1 cellular context compared by ENCODE assay signal in the genomic region with DNA sequence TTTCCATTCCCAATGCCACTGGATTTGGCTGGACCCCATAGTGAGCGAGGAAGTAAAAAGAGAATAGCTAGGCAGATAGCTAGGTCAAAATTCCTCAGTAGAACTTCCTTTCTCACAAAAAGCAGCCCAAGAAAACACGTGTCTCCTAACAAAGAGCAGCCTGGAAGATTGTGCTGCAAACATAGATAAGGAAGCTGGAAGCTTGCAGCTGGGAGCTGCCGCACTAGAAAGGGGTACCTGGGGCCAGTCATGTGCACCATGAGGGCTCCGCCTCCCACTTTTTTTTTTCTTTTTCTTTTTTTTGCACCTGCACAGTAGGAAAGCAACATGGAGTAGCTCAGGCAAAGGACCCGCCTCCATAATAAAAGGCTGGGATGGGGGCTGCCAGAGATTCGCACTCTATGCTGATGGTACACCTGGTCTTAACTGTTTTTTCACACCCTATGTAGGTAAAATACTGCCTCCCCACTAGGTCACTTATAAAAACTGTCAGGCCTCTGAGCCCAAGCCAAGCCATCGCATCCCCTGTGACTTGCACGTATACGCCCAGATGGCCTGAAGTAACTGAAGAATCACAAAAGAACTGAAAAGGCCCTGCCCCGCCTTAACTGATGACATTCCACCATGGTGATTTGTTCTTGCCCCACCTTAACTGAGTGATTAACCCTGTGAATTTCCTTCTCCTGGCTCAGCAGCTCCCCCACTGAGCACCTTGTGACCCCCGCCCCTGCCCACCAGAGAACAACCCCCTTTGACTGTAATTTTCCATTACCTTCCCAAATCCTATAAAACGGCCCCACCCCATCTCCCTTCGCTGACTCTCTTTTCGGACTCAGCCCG.
A peak's percentile ranks its signal among the peaks of the same experiment; 100 is the strongest.
TF ChIP-seq lines count a peak whose summit lies in the region.

No MANE protein-coding gene starts in this region.

TF ChIP-seq in A549, 52 proteins besides CTCF, POLR2A, EP300 and RAD21 (continued from another document):
- TF ChIP-seq, protein P1, sequence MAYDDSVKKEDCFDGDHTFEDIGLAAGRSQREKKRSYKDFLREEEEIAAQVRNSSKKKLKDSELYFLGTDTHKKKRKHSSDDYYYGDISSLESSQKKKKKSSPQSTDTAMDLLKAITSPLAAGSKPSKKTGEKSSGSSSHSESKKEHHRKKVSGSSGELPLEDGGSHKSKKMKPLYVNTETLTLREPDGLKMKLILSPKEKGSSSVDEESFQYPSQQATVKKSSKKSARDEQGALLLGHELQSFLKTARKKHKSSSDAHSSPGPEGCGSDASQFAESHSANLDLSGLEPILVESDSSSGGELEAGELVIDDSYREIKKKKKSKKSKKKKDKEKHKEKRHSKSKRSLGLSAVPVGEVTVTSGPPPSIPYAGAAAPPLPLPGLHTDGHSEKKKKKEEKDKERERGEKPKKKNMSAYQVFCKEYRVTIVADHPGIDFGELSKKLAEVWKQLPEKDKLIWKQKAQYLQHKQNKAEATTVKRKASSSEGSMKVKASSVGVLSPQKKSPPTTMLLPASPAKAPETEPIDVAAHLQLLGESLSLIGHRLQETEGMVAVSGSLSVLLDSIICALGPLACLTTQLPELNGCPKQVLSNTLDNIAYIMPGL (CRISPR knock-in tag; IDR thresholded peaks at IDR 0.05; ENCODE audit: borderline replicate concordance): peak; percentile 47; the same call in 1 of the 2 replicates
- TF ChIP-seq ZSCAN20 (CRISPR knock-in tag; IDR thresholded peaks at IDR 0.05): peak; percentile 96
- peak; percentile 96 for TF ChIP-seq HOXB5 (CRISPR knock-in tag; IDR thresholded peaks at IDR 0.05)
- 0 out of 4 replicates have a peak, but pooled peaks of 1 of the 2 experiments have one; percentile 20 for TF ChIP-seq CEBPB (IDR thresholded peaks at IDR 0.05)
- TF ChIP-seq HEYL (CRISPR knock-in tag; IDR thresholded peaks at IDR 0.05): peak; percentile 98
- TF ChIP-seq FOXS1 (CRISPR knock-in tag; IDR thresholded peaks at IDR 0.05): peak; percentile 88; the same call in 1 of the 2 replicates
- TF ChIP-seq, protein P2, sequence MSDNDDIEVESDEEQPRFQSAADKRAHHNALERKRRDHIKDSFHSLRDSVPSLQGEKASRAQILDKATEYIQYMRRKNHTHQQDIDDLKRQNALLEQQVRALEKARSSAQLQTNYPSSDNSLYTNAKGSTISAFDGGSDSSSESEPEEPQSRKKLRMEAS (IDR thresholded peaks at IDR 0.05): 0 out of 2 replicates have a peak, but pooled peaks have one; percentile 13
- peak; percentile 59 to 69; a peak in 3 of 5 replicates for TF ChIP-seq JUN (IDR thresholded peaks at IDR 0.05)
- peak; percentile 91 for TF ChIP-seq ZNF302 (CRISPR knock-in tag; IDR thresholded peaks at IDR 0.05)
- peak; percentile 39; the same call in 1 of the 2 replicates for TF ChIP-seq NPAS2 (CRISPR knock-in tag; IDR thresholded peaks at IDR 0.05; ENCODE audit: borderline replicate concordance)
